ENCODE assay signal across 22 cellular contexts in genomic region chr12:70277973-70278372, GRCh38. TPM values are rescaled to one million over a fixed set of nuclear protein-coding genes. Genes with fewer than 3 reads are reported as not detected.
DNase-seq lines count a peak whose midpoint lies in the region; ATAC-seq, FAIRE-seq and TF ChIP-seq lines count a peak whose summit lies in the region.
"Had no signal": no experiment of that assay in that cellular context is flagged by ENCODE, and none has a peak within 500 bp of the region (broad histone marks: within the 10 kb centered on the region; RNA-seq: fewer than 3 reads in every experiment).

No MANE protein-coding gene starts in this region.

- H3K27me3 ChIP-seq in CD4-positive, alpha-beta T cell (ENCODE audit: control insufficient read depth, insufficient read depth, low read length), result no peaks in the 10 kb centered on the region
- H3K27me3 ChIP-seq in GM12878 (replicated peaks in 1 of 2; ENCODE audit: control insufficient read depth in 2 of 2, insufficient read depth in 2 of 2, low read length in 1 of 2), result no peaks in the 10 kb centered on the region
- H3K27me3 ChIP-seq in naive thymus-derived CD4-positive, alpha-beta T cell (ENCODE audit: control insufficient read depth in 2 of 2, insufficient read depth in 2 of 2, low read length in 2 of 2), result no peaks in the 10 kb centered on the region
- H3K27me3 ChIP-seq in left ventricle myocardium inferior (ENCODE audit: low read depth), result no peaks in the 10 kb centered on the region
- no peaks in the 10 kb centered on the region for H3K27me3 ChIP-seq in spleen (replicated peaks in 1 of 7)
- H3K27me3 ChIP-seq: SJSA1 had no signal

- ATAC-seq in CD4-positive, alpha-beta T cell (ENCODE audit: poor library complexity), result no peak
- ATAC-seq in GM12878, result no peak
- no peak for ATAC-seq in naive thymus-derived CD4-positive, alpha-beta T cell
- ATAC-seq: Right ventricle myocardium inferior had no signal

- SMC1A ChIA-PET in GM12878 (lab: Charles Lee; ENCODE audit: uncharacterized antibody, unreplicated experiment), result no interaction called here

- H3K4me1 ChIP-seq in GM12878 (ENCODE audit: control insufficient read depth, insufficient read depth, low read length) (no peaks in the 10 kb centered on the region), left ventricle myocardium inferior (peaks cover 8% of the 10 kb centered on the region), spleen (peaks cover 0 to 31% (median 6%) of the 10 kb centered on the region in 6 donors)
- H3K4me1 ChIP-seq in naive thymus-derived CD4-positive, alpha-beta T cell (ENCODE audit: control insufficient read depth in 2 of 2, insufficient read depth in 2 of 2, low read length in 2 of 2), result peaks cover 0 to 3% of the 10 kb centered on the region in 2 donors
- H3K4me1 ChIP-seq: SJSA1 had no signal

- intact Hi-C loops in CD4-positive, alpha-beta T cell (cut with DNase I, micrococcal nuclease), result no loop called here
- intact Hi-C loops in GM12878 (cut with micrococcal nuclease; ENCODE audit: unreplicated experiment) (no loop called here), left ventricle myocardium inferior (cut with micrococcal nuclease) (no loop called here), spleen (cut with DNase I; ENCODE audit: low total_unique reads) (no loop called here)
- intact Hi-C loops in naive thymus-derived CD4-positive, alpha-beta T cell (cut with micrococcal nuclease), result loop anchor here in 1 of 2 donors (2.0 kb wide), 1 partner anchor 15 kb away; no protein-coding TSS in a partner anchor

- H4K20me1 ChIP-seq in GM12878 (ENCODE audit: control insufficient read depth, insufficient read depth), result no peaks in the 10 kb centered on the region

- peak overlapping the region; percentile 28 for H3K27ac Mint-ChIP-seq in CD4-positive, alpha-beta T cell
- H3K27ac Mint-ChIP-seq in naive thymus-derived CD4-positive, alpha-beta T cell, result peak overlapping the region in 5 of 9 donors; percentile 8 to 49 (median 31)
- H3K27ac Mint-ChIP-seq in progenitor cell of endocrine pancreas, result no peak overlapping the region

- DNase-seq in CD4-positive, alpha-beta T cell, result no peak
- no peak for DNase-seq in GM12891 (ENCODE audit: insufficient read length, low spot score)
- no peak for DNase-seq in GM12878 (ENCODE audit: low read depth, low spot score)
- no peak for DNase-seq in naive thymus-derived CD4-positive, alpha-beta T cell
- DNase-seq in progenitor cell of endocrine pancreas (ENCODE audit: low spot score, unreplicated experiment), result no peak
- no peak for DNase-seq in left ventricle myocardium inferior
- no peak for DNase-seq in spleen
- DNase-seq: CD4-positive, alpha-beta memory T cell; GM23248; HCEC 1CT; MV-4-11; NCI-H1105 treated with DMSO at 0.1 percent for 48 hours; NCI-H1694; NCI-H2081 treated with DMSO at 0.1 percent for 48 hours; NCI-H2171 treated with DMSO at 0.1 percent for 48 hours; NCI-H446; NCI-H526; OCI-M1 had no signal

- H3K27ac ChIP-seq in CD4-positive, alpha-beta T cell (ENCODE audit: low read depth, low read length), result no peak overlapping the region
- H3K27ac ChIP-seq in GM12878 (ENCODE audit: control insufficient read depth, insufficient read depth), result no peak overlapping the region
- no peak overlapping the region for H3K27ac ChIP-seq in naive thymus-derived CD4-positive, alpha-beta T cell (ENCODE audit: low read depth, low read length)
- H3K27ac ChIP-seq in left ventricle myocardium inferior (replicated peaks), result no peak overlapping the region
- no peak overlapping the region for H3K27ac ChIP-seq in spleen
- H3K27ac ChIP-seq: GM23248, SJSA1 had no signal

- no peak overlapping the region for H2AFZ ChIP-seq in GM12878 (ENCODE audit: control insufficient read depth, low read depth, low read length)
- H2AFZ ChIP-seq: GM23248 had no signal

- RAD21 ChIA-PET in GM12878 (lab: Charles Lee; ENCODE audit: unreplicated experiment), result no interaction called here

- no TSS peak for BruUV-seq in GM12878 (replicated peaks; lab: Mats Ljungman, UMichigan)

- TF ChIP-seq EP300 in GM12878 (IDR thresholded peaks at IDR 0.05; ENCODE audit: borderline replicate concordance in 1 of 2, control insufficient read depth in 1 of 2, low read depth in 2 of 2, low read length in 2 of 2), result no peak

- H3K4me2 ChIP-seq in GM12878 (ENCODE audit: control insufficient read depth, insufficient read depth), result no peak overlapping the region

- FAIRE-seq in GM12891 (lab: Jason Lieb, UNC) (peak; percentile 33), GM12878 (lab: Jason Lieb, UNC) (no peak)
- FAIRE-seq: GM18507, HTR-8/SVneo had no signal

- no peak overlapping the region for H3K4me3 Mint-ChIP-seq in CD4-positive, alpha-beta T cell
- H3K4me3 Mint-ChIP-seq in naive thymus-derived CD4-positive, alpha-beta T cell, result peak overlapping the region in 2 of 10 donors; percentile 19 to 27
- H3K4me3 Mint-ChIP-seq in progenitor cell of endocrine pancreas (ENCODE audit: low read depth), result no peak overlapping the region

- POLR2A ChIA-PET in CD4-positive, alpha-beta T cell (lab: Charles Lee), result no interaction called here
- POLR2A ChIA-PET in GM12878 (lab: Charles Lee), result interaction anchor here (0.8 kb wide), 1 partner anchor 16 kb away, joined by 3 read pairs; no protein-coding TSS in a partner anchor
- POLR2A ChIA-PET in naive thymus-derived CD4-positive, alpha-beta T cell (lab: Charles Lee), result no interaction called here

- TF ChIP-seq CTCF in CD4-positive, alpha-beta T cell (IDR thresholded peaks at IDR 0.05), result no peak
- TF ChIP-seq CTCF in GM12878 (IDR thresholded peaks at IDR 0.05 in 2 of 3, conservative IDR thresholded peaks at IDR 0.05 in 1 of 3; ENCODE audit: control insufficient read depth in 2 of 3, extremely low read depth in 1 of 3, insufficient read depth in 1 of 3, low read depth in 3 of 3, low read length in 3 of 3), result no peak
- no peak for TF ChIP-seq CTCF in progenitor cell of endocrine pancreas (IDR thresholded peaks at IDR 0.05; ENCODE audit: unreplicated experiment)
- no peak for TF ChIP-seq CTCF in left ventricle myocardium inferior (IDR thresholded peaks at IDR 0.05; ENCODE audit: borderline replicate concordance)
- no peak for TF ChIP-seq CTCF in spleen (IDR thresholded peaks at IDR 0.05 in 8 of 11, conservative IDR thresholded peaks at IDR 0.05 in 3 of 11)

- H3K4me1 Mint-ChIP-seq in CD4-positive, alpha-beta T cell (ENCODE audit: low read depth), result peaks cover 80% of the 10 kb centered on the region
- H3K4me1 Mint-ChIP-seq in naive thymus-derived CD4-positive, alpha-beta T cell, result peaks cover 24 to 85% (median 71%) of the 10 kb centered on the region in 7 donors
- H3K4me1 Mint-ChIP-seq in progenitor cell of endocrine pancreas (ENCODE audit: low read depth), result peaks cover 19% of the 10 kb centered on the region

- no peaks in the 10 kb centered on the region for H3K9me3 Mint-ChIP-seq in CD4-positive, alpha-beta T cell
- H3K9me3 Mint-ChIP-seq in naive thymus-derived CD4-positive, alpha-beta T cell, result no peaks in the 10 kb centered on the region
- H3K9me3 Mint-ChIP-seq in progenitor cell of endocrine pancreas (ENCODE audit: low read depth), result peaks cover 10% of the 10 kb centered on the region

- H3K36me3 ChIP-seq in GM12878 (ENCODE audit: control insufficient read depth in 2 of 2, insufficient read depth in 2 of 2, low read length in 1 of 2) (no peaks in the 10 kb centered on the region), left ventricle myocardium inferior (no peaks in the 10 kb centered on the region), spleen (peaks cover 0 to 35% (median 7%) of the 10 kb centered on the region in 6 donors)
- peaks cover 0 to 6% (median 0%) of the 10 kb centered on the region in 3 experiments for H3K36me3 ChIP-seq in naive thymus-derived CD4-positive, alpha-beta T cell (ENCODE audit: control insufficient read depth in 2 of 3, insufficient read depth in 3 of 3, low read length in 3 of 3)

- no peaks in the 10 kb centered on the region for H3K27me3 Mint-ChIP-seq in CD4-positive, alpha-beta T cell
- H3K27me3 Mint-ChIP-seq in naive thymus-derived CD4-positive, alpha-beta T cell, result no peaks in the 10 kb centered on the region
- H3K27me3 Mint-ChIP-seq in progenitor cell of endocrine pancreas, result no peaks in the 10 kb centered on the region
- H3K27me3 Mint-ChIP-seq: CD4-positive, alpha-beta memory T cell had no signal

- H3K36me3 Mint-ChIP-seq in CD4-positive, alpha-beta T cell (ENCODE audit: low read depth), result peaks cover 54% of the 10 kb centered on the region
- H3K36me3 Mint-ChIP-seq in naive thymus-derived CD4-positive, alpha-beta T cell, result peaks cover 8 to 41% (median 31%) of the 10 kb centered on the region in 5 donors
- peaks cover 26% of the 10 kb centered on the region for H3K36me3 Mint-ChIP-seq in progenitor cell of endocrine pancreas (ENCODE audit: insufficient read depth)

- CTCF ChIA-PET in CD4-positive, alpha-beta T cell (lab: Charles Lee), result no interaction called here
- CTCF ChIA-PET in GM12878 (lab: Yijun Ruan, JAX), result no interaction called here
- CTCF ChIA-PET in naive thymus-derived CD4-positive, alpha-beta T cell (lab: Charles Lee), result no interaction called here

- in situ Hi-C loops in GM12878 (cut with MboI), result no loop called here

- no peak for TF ChIP-seq POLR2A in GM12891 (IDR thresholded peaks at IDR 0.05; ENCODE audit: low read depth, low read length)
- TF ChIP-seq POLR2A in GM12878 (IDR thresholded peaks at IDR 0.05; ENCODE audit: low read depth, low read length), result no peak
- no peak for TF ChIP-seq POLR2A in spleen (IDR thresholded peaks at IDR 0.05)

- H3K9me3 ChIP-seq in CD4-positive, alpha-beta T cell (ENCODE audit: control insufficient read depth, low read length), result no peaks in the 10 kb centered on the region
- H3K9me3 ChIP-seq in GM12878 (replicated peaks; ENCODE audit: control insufficient read depth, insufficient read depth, low read length) (no peaks in the 10 kb centered on the region; the same call in 2 of the 3 replicates), left ventricle myocardium inferior (replicated peaks) (no peaks in the 10 kb centered on the region), spleen (no peaks in the 10 kb centered on the region)
- H3K9me3 ChIP-seq in naive thymus-derived CD4-positive, alpha-beta T cell (ENCODE audit: control insufficient read depth in 2 of 3, low read length in 3 of 3), result no peaks in the 10 kb centered on the region
- H3K9me3 ChIP-seq: SJSA1 had no signal

- no peak overlapping the region for H3K9ac ChIP-seq in GM12878 (ENCODE audit: control insufficient read depth, insufficient read depth, low read length)
- H3K9ac ChIP-seq: GM23248 had no signal

- no peak for TF ChIP-seq RAD21 in GM12878 (IDR thresholded peaks at IDR 0.05; ENCODE audit: insufficient read depth, low read depth, low read length)

- peaks cover 39% of the 10 kb centered on the region for H3K79me2 ChIP-seq in GM12878 (ENCODE audit: control insufficient read depth, insufficient read depth, low read length)

- H3K4me3 ChIP-seq in GM12878, result no peak overlapping the region
- no peak overlapping the region for H3K4me3 ChIP-seq in naive thymus-derived CD4-positive, alpha-beta T cell (ENCODE audit: low read length)
- no peak overlapping the region for H3K4me3 ChIP-seq in left ventricle myocardium inferior
- H3K4me3 ChIP-seq in spleen, result no peak overlapping the region
- H3K4me3 ChIP-seq: GM23248, SJSA1 had no signal

- 89% methylated on average over 8 of the region's 8 CpGs for WGBS in GM12878 (ENCODE audit: insufficient coverage, insufficient replicate concordance, low lambda C conversion rate, missing lambda C conversion rate)
- WGBS in spleen, 5 donors, result 90 to 95% (median 94%) methylated on average over 8 of the region's 8 CpGs

RNA-seq across cellular contexts. Expression of gene CNOT2, which starts 34.7 kb away (rescaled TPM):
- 100 to 1,000 TPM; 107 to 121 TPM for total RNA-seq in CD4-positive, alpha-beta T cell
- 48.8 TPM for polyA plus RNA-seq in GM12891 (2012; ENCODE audit: low read depth, missing spikeins)
- total RNA-seq in GM12878 (2013; cell fraction: nucleolus; rRNA removed), result 699 and 744 TPM in 2 replicates
- total RNA-seq in GM12878 (2014; rRNA removed), result 75.3 and 97.4 TPM in 2 replicates
- 127 and 131 TPM in 2 replicates for total RNA-seq in GM12878 (2014; rRNA removed; fragmentation: Illumina TruSeq; extraction: Trizol)
- total RNA-seq in GM12878 (2021), result 48.2 and 55.1 TPM in 2 replicates
- polyA plus RNA-seq in GM12878 (2011; ENCODE audit: low read depth), result 30.1 TPM
- 98.5 and 103 TPM in 2 replicates for polyA plus RNA-seq in GM12878 (2011; rRNA removed)
- polyA plus RNA-seq in GM12878 (2011; cell fraction: cytosol; rRNA removed), result 79.0 and 85.4 TPM in 2 replicates
- 122 and 139 TPM in 2 replicates for polyA plus RNA-seq in GM12878 (2011; cell fraction: nucleus; rRNA removed)
- 50.7 and 52.9 TPM in 2 replicates for polyA plus RNA-seq in GM12878 (2012)
- polyA plus RNA-seq in GM12878 (2014; fragmentation: Illumina TruSeq; extraction: Trizol), result 89.4 and 104 TPM in 2 replicates
- 10 to 100 TPM; 37.9 to 55.4 TPM for polyA plus RNA-seq in GM12878 (2014; fragmentation: Nextera tagmentation; extraction: Ambion mirVana)
- polyA plus RNA-seq in GM12878 (2014; rRNA removed), result 54.3 and 71.9 TPM in 2 replicates
- 100 to 1,000 TPM in 1 of 2 experiments, 10 to 100 TPM in 1; 92.1 to 102 TPM for polyA plus RNA-seq in GM12878 (2016; fragmentation: Nextera tagmentation; extraction: Ambion mirVana)
- 121 and 190 TPM in 2 replicates for polyA minus RNA-seq in GM12878 (2011; rRNA and poly(A)+ RNA removed)
- 34.2 and 49.6 TPM in 2 replicates for polyA minus RNA-seq in GM12878 (2011; cell fraction: cytosol; rRNA and poly(A)+ RNA removed)
- 184 and 272 TPM in 2 replicates for polyA minus RNA-seq in GM12878 (2011; cell fraction: nucleus; rRNA and poly(A)+ RNA removed)
- total RNA-seq in naive thymus-derived CD4-positive, alpha-beta T cell, result 100 to 1,000 TPM in 4 of 5 experiments, 10 to 100 TPM in 1; 76.2 to 144 (median 116) TPM
- polyA plus RNA-seq in naive thymus-derived CD4-positive, alpha-beta T cell, result 100 to 1,000 TPM; 114 to 122 TPM
- 127 and 128 TPM in 2 replicates for total RNA-seq in progenitor cell of endocrine pancreas
- 33.0 TPM for total RNA-seq in left ventricle myocardium inferior
- 100 to 1,000 TPM in 4 of 7 donors, 10 to 100 TPM in 3; 87.2 to 212 (median 116) TPM for total RNA-seq in spleen
- polyA plus RNA-seq in spleen, result 10 to 100 TPM; 27.4 to 38.5 (median 29.0) TPM
